In the genomic region with DNA sequence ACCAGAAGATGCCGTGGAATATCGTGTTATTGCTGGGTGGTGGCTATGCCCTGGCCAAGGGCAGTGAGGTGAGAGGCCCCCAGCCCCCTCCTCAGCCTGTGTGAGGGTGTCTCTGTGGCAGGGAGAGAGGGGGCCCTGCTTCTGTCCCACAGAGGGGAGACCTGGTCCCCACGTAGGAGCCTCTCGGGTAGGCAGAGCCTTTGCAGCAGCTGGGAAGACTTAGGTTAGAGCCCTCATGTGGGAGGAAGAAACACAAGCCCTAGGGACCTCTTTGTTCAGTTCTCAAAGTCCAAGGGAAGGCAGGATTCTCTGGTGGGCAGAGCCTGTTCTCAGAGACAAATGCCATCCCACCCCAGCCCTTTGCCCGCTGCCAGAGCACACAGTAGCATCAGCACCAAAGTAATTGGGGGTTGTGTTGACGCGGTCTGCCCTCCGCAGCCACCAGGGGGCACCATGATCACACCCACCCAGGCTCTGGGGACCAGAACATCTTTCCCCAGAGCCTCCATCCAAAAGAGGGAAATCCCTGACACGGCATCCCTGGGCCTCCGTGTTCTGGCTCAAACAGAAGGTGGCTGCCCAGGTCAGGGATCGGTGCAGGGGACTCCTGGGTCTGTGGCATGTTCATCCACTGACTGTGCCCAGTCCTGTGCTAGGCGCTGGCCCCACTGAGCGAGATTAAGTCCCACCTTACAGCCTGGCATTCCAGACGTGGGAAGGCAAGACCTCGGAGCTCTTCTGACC, we compare ENCODE assay signal across 9 cellular contexts. TPM values are rescaled to one million over a fixed set of nuclear protein-coding genes. Genes with fewer than 3 reads are reported as not detected.
DNase-seq lines count a peak whose midpoint lies in the region; ATAC-seq, FAIRE-seq and TF ChIP-seq lines count a peak whose summit lies in the region.
"Had no signal": no experiment of that assay in that cellular context is flagged by ENCODE, and none has a peak within 500 bp of the region (broad histone marks: within the 10 kb centered on the region; RNA-seq: fewer than 3 reads in every experiment).

No MANE protein-coding gene starts in this region.

- ATAC-seq in thoracic aorta (ENCODE audit: insufficient number of reproducible peaks, low FRiP score, low read depth) (peak; percentile 33), HG03175 (IDR thresholded peaks at IDR 0.05; ENCODE audit: unreplicated experiment) (no peak)

- H3K27ac ChIP-seq in thoracic aorta: no peak overlapping the region

- no peaks in the 10 kb centered on the region for H3K27me3 Mint-ChIP-seq in activated T-helper 1 cell treated with anti-CD3 and anti-CD28 coated beads, Interleukin-12 subunit alpha, Interleukin-12 subunit beta, Interleukin-2, Interleukin-4 antibody, amounts not matched to agents 30 ng/mL and 10 ng/mL and 1 ng/mL, durations not matched to agents 14 hours and 24 hours and 36 hours (ENCODE audit: insufficient read depth)

- TF ChIP-seq CTCF in GM06990 (IDR thresholded peaks at IDR 0.05; ENCODE audit: insufficient read depth, low read length, poor library complexity, severe bottlenecking): peak; percentile 95
- peak; percentile 86 for TF ChIP-seq CTCF in thoracic aorta (IDR thresholded peaks at IDR 0.05)

- intact Hi-C loops in activated T-helper 1 cell treated with anti-CD3 and anti-CD28 coated beads, Interleukin-12 subunit alpha, Interleukin-12 subunit beta, Interleukin-2, Interleukin-4 antibody, amounts not matched to agents 30 ng/mL and 10 ng/mL and 1 ng/mL, durations not matched to agents 14 hours and 24 hours and 36 hours (cut with micrococcal nuclease): loop anchor here (1.0 to 2.0 kb wide), 5 partner anchors 46 to 119 kb away; partner anchors contain the start of genes ALDOC and SPAG5

- no peak overlapping the region for H3K4me3 Mint-ChIP-seq in activated T-helper 1 cell treated with anti-CD3 and anti-CD28 coated beads, Interleukin-12 subunit alpha, Interleukin-12 subunit beta, Interleukin-2, Interleukin-4 antibody, amounts not matched to agents 30 ng/mL and 10 ng/mL and 1 ng/mL, durations not matched to agents 14 hours and 24 hours and 36 hours

- FAIRE-seq in RCC 7860 (lab: Jason Lieb, UNC): no peak

- DNase-seq in GM06990 (ENCODE audit: extremely low read depth, insufficient read length) (peak; percentile 75), HuH-7.5 (ENCODE audit: low spot score) (peak; percentile 96), RCC 7860 (ENCODE audit: low spot score) (peak; percentile 37), fibroblast of the conjunctiva (ENCODE audit: low read depth) (peak; percentile 13), nucleus accumbens (lab: John Stamatoyannopoulos, UW) (peak in 52 of 56 donors; percentile 7 to 82 (median 46)), thoracic aorta (ENCODE audit: low spot score) (no peak)
- DNase-seq in activated T-helper 1 cell treated with anti-CD3 and anti-CD28 coated beads, Interleukin-12 subunit alpha, Interleukin-12 subunit beta, Interleukin-2, Interleukin-4 antibody, amounts not matched to agents 30 ng/mL and 10 ng/mL and 1 ng/mL, durations not matched to agents 14 hours and 24 hours and 36 hours (ENCODE audit: low spot score): peak; percentile 68

- no peaks in the 10 kb centered on the region for H3K36me3 Mint-ChIP-seq in activated T-helper 1 cell treated with anti-CD3 and anti-CD28 coated beads, Interleukin-12 subunit alpha, Interleukin-12 subunit beta, Interleukin-2, Interleukin-4 antibody, amounts not matched to agents 30 ng/mL and 10 ng/mL and 1 ng/mL, durations not matched to agents 14 hours and 24 hours and 36 hours (ENCODE audit: low read depth)

- peaks cover 4% of the 10 kb centered on the region for H3K4me1 Mint-ChIP-seq in activated T-helper 1 cell treated with anti-CD3 and anti-CD28 coated beads, Interleukin-12 subunit alpha, Interleukin-12 subunit beta, Interleukin-2, Interleukin-4 antibody, amounts not matched to agents 30 ng/mL and 10 ng/mL and 1 ng/mL, durations not matched to agents 14 hours and 24 hours and 36 hours (ENCODE audit: low read depth)

- H3K36me3 ChIP-seq in GM06990 (ENCODE audit: control insufficient read depth, insufficient read depth, low read length): no peaks in the 10 kb centered on the region
- no peaks in the 10 kb centered on the region for H3K36me3 ChIP-seq in thoracic aorta

- no peak overlapping the region for H3K4me3 ChIP-seq in GM06990 (replicated peaks; ENCODE audit: low read depth, low read length)
- no peak overlapping the region for H3K4me3 ChIP-seq in thoracic aorta

- H3K27ac Mint-ChIP-seq in activated T-helper 1 cell treated with anti-CD3 and anti-CD28 coated beads, Interleukin-12 subunit alpha, Interleukin-12 subunit beta, Interleukin-2, Interleukin-4 antibody, amounts not matched to agents 30 ng/mL and 10 ng/mL and 1 ng/mL, durations not matched to agents 14 hours and 24 hours and 36 hours: no peak overlapping the region

- no peaks in the 10 kb centered on the region for H3K4me1 ChIP-seq in thoracic aorta (ENCODE audit: control insufficient read depth in 1 of 2, low read depth in 2 of 2)

- H3K9me3 ChIP-seq in thoracic aorta: no peaks in the 10 kb centered on the region

- H3K27me3 ChIP-seq in GM06990 (replicated peaks; ENCODE audit: control insufficient read depth, insufficient read depth, low read length) (no peaks in the 10 kb centered on the region), thoracic aorta (replicated peaks; ENCODE audit: insufficient read depth) (peaks cover 3% of the 10 kb centered on the region)

- no peaks in the 10 kb centered on the region for H3K9me3 Mint-ChIP-seq in activated T-helper 1 cell treated with anti-CD3 and anti-CD28 coated beads, Interleukin-12 subunit alpha, Interleukin-12 subunit beta, Interleukin-2, Interleukin-4 antibody, amounts not matched to agents 30 ng/mL and 10 ng/mL and 1 ng/mL, durations not matched to agents 14 hours and 24 hours and 36 hours

RNA-seq across cellular contexts. Expression of gene FOXN1, which starts 11.5 kb away (rescaled TPM):
- not detected in 2 replicates for total RNA-seq in activated T-helper 1 cell treated with anti-CD3 and anti-CD28 coated beads, Interleukin-12 subunit alpha, Interleukin-12 subunit beta, Interleukin-2, Interleukin-4 antibody, amounts not matched to agents 30 ng/mL and 10 ng/mL and 1 ng/mL, durations not matched to agents 14 hours and 24 hours and 36 hours
- total RNA-seq in thoracic aorta: not detected
- total RNA-seq: mononuclear cell had no signal

RNA-seq across cellular contexts. Expression of gene SLC13A2, which starts 21.2 kb away (rescaled TPM):
- not detected in 2 replicates for total RNA-seq in activated T-helper 1 cell treated with anti-CD3 and anti-CD28 coated beads, Interleukin-12 subunit alpha, Interleukin-12 subunit beta, Interleukin-2, Interleukin-4 antibody, amounts not matched to agents 30 ng/mL and 10 ng/mL and 1 ng/mL, durations not matched to agents 14 hours and 24 hours and 36 hours
- not detected for total RNA-seq in thoracic aorta
- total RNA-seq: mononuclear cell had no signal

RNA-seq across cellular contexts. Expression of gene UNC119, which starts 57.8 kb away (rescaled TPM):
- 63.3 and 63.9 TPM in 2 replicates for total RNA-seq in activated T-helper 1 cell treated with anti-CD3 and anti-CD28 coated beads, Interleukin-12 subunit alpha, Interleukin-12 subunit beta, Interleukin-2, Interleukin-4 antibody, amounts not matched to agents 30 ng/mL and 10 ng/mL and 1 ng/mL, durations not matched to agents 14 hours and 24 hours and 36 hours
- 10 to 100 TPM; 27.8 to 34.9 TPM for total RNA-seq in thoracic aorta
